8 cellular contexts compared by ENCODE assay signal in the genomic region with DNA sequence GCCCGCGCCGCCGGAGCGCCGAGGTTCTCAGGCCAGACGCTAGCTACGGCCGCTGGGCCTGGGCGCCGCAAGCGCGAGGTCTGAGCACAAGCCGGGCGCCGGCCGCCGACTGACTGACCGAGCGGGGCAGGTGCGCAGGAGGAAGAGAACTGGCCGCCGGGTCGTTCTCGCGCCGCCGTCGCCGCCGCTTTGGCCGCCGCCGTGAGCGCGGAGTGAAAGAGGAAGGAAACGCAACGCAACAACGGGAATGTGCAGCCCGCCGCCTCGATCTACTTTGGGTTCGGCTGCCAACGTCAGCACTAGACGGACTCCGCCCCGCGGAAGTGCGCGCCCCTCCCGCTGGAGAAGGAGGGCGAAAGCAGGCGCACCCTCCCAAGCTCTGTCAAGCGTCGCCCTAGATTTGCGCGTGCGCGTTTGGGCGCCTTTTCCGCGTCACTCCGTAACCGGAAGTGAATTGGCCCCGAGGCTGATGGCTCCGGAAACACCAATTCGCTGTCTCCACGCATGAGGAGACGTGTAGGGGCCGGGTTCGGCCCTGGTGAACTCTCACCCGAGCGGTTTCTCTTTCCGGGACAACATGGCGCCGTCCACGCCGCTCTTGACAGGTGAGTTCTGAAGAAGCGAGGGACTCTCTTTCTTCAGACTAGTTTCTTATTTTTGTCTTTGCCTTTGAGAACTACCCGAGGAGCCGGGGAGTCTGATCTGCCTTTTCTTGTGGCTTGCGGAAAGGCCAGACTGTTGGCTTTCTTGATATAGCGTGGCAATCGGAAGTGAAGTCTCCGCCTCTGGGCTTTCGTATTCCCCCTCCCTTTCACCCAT. TPM values are rescaled to one million over a fixed set of nuclear protein-coding genes. Genes with fewer than 3 reads are reported as not detected.
A peak's percentile ranks its signal among the peaks of the same experiment; 100 is the strongest.
DNase-seq lines count a peak whose midpoint lies in the region; ATAC-seq and TF ChIP-seq lines count a peak whose summit lies in the region.

A gene (plus strand): TSS at position 562 of the 819 bp plus-strand sequence. CDS start 16 bp downstream, at position 578.
A gene (minus strand): TSS at position 271 of the 819 bp plus-strand sequence. CDS start 361 bp downstream, outside the sequence.

- no peaks in the 10 kb centered on the region for H3K9me3 Mint-ChIP-seq in activated naive CD8-positive, alpha-beta T cell treated with anti-CD3 and anti-CD28 coated beads, Interleukin-2, amount 10 ng/mL, durations not matched to agents 7 days and 5 days
- H3K9me3 Mint-ChIP-seq in glutamatergic neuron (ENCODE audit: unreplicated experiment), result peaks cover 11% of the 10 kb centered on the region

- peak within 1 kb of the TSS; percentile 100 for H3K4me3 Mint-ChIP-seq in activated naive CD8-positive, alpha-beta T cell treated with anti-CD3 and anti-CD28 coated beads, Interleukin-2, amount 10 ng/mL, durations not matched to agents 7 days and 5 days
- peak within 1 kb of the TSS; percentile 94 for H3K4me3 Mint-ChIP-seq in glutamatergic neuron (ENCODE audit: unreplicated experiment)

- no peaks in the 10 kb centered on the region for H3K27me3 ChIP-seq in SU-DHL-6 (ENCODE audit: low read length)
- H3K27me3 ChIP-seq in osteoblast (ENCODE audit: insufficient read depth, low read length), result no peaks in the 10 kb centered on the region
- H3K27me3 ChIP-seq in thoracic aorta (replicated peaks; ENCODE audit: insufficient read depth), result no peaks in the 10 kb centered on the region

- peak within 1 kb of the TSS; percentile 97 for H3K9ac ChIP-seq in SU-DHL-6 (ENCODE audit: low read length)

- TF ChIP-seq CTCF in SU-DHL-6 (IDR thresholded peaks at IDR 0.05; ENCODE audit: insufficient read depth, low read length, poor library complexity, severe bottlenecking), result no peak
- TF ChIP-seq CTCF in glutamatergic neuron (IDR thresholded peaks at IDR 0.05; ENCODE audit: partially characterized antibody, unreplicated experiment), result no peak
- TF ChIP-seq CTCF in osteoblast (IDR thresholded peaks at IDR 0.05; ENCODE audit: extremely low read depth, low read depth, low read length), result no peak
- TF ChIP-seq CTCF in thoracic aorta (IDR thresholded peaks at IDR 0.05), result no peak

- no peaks in the 10 kb centered on the region for H3K27me3 Mint-ChIP-seq in activated naive CD8-positive, alpha-beta T cell treated with anti-CD3 and anti-CD28 coated beads, Interleukin-2, amount 10 ng/mL, durations not matched to agents 7 days and 5 days
- H3K27me3 Mint-ChIP-seq in glutamatergic neuron (ENCODE audit: unreplicated experiment), result peaks cover 2% of the 10 kb centered on the region

- H2AFZ ChIP-seq in SU-DHL-6 (ENCODE audit: low read depth, low read length, severe bottlenecking), result peak within 1 kb of the TSS; percentile 59
- peak within 1 kb of the TSS; percentile 91 for H2AFZ ChIP-seq in osteoblast (ENCODE audit: low read length)

- H3K4me3 ChIP-seq in SU-DHL-6 (ENCODE audit: insufficient read depth, low read length, poor library complexity, severe bottlenecking) (peak within 1 kb of the TSS; percentile 94), osteoblast (ENCODE audit: insufficient read depth, low read length) (peak within 1 kb of the TSS; percentile 90), thoracic aorta (peak within 1 kb of the TSS; percentile 98)

- POLR2A ChIA-PET in activated naive CD8-positive, alpha-beta T cell treated with anti-CD3 and anti-CD28 coated beads, Interleukin-2, amount 10 ng/mL, durations not matched to agents 7 days and 5 days (lab: Charles Lee), result interaction anchor here (0.6 to 5.9 kb wide), 21 partner anchors 9 to 1647 kb away, joined by 3 to 85 read pairs (median 4); a partner anchor contains a TSS

- H3K9me3 ChIP-seq in SU-DHL-6 (ENCODE audit: insufficient read depth, low read length) (no peaks in the 10 kb centered on the region), osteoblast (ENCODE audit: low read depth, low read length) (no peaks in the 10 kb centered on the region), thoracic aorta (no peaks in the 10 kb centered on the region)

- H3K4me2 ChIP-seq in SU-DHL-6 (ENCODE audit: low read depth, low read length, poor library complexity, severe bottlenecking) (peak within 1 kb of the TSS; percentile 93), osteoblast (ENCODE audit: insufficient read depth, low read length) (peak within 1 kb of the TSS; percentile 97)

- peaks cover 28% of the 10 kb centered on the region for H3K4me1 ChIP-seq in osteoblast (ENCODE audit: insufficient read depth, low read length)
- peaks cover 34 to 44% of the 10 kb centered on the region in 2 donors for H3K4me1 ChIP-seq in thoracic aorta (ENCODE audit: control insufficient read depth in 1 of 2, low read depth in 2 of 2)

- H3K79me2 ChIP-seq in SU-DHL-6 (ENCODE audit: insufficient read depth, low read length), result peaks cover 79% of the 10 kb centered on the region
- peaks cover 91% of the 10 kb centered on the region for H3K79me2 ChIP-seq in osteoblast (ENCODE audit: insufficient read depth, low read length)

- TF ChIP-seq POLR2A in GM10847 (IDR thresholded peaks at IDR 0.05; ENCODE audit: extremely low read depth, insufficient read length), result peak; percentile 96

- H4K20me1 ChIP-seq in SU-DHL-6 (ENCODE audit: low read depth, low read length), result peaks cover 14% of the 10 kb centered on the region; the same call in 1 of the 2 replicates
- H4K20me1 ChIP-seq in osteoblast (ENCODE audit: insufficient read depth, low read length), result peaks cover 26% of the 10 kb centered on the region

- H3K9me2 ChIP-seq in SU-DHL-6 (replicated peaks; ENCODE audit: insufficient read depth, low read length), result no peaks in the 10 kb centered on the region

- ATAC-seq in HG02678 (IDR thresholded peaks at IDR 0.05; ENCODE audit: unreplicated experiment) (peak; percentile 91), thoracic aorta (ENCODE audit: insufficient number of reproducible peaks, low FRiP score, low read depth) (peak; percentile 96)
- ATAC-seq in activated naive CD8-positive, alpha-beta T cell treated with anti-CD3 and anti-CD28 coated beads, Interleukin-2, amount 10 ng/mL, durations not matched to agents 7 days and 5 days (ENCODE audit: low read depth), result peak; percentile 92

- H3K36me3 ChIP-seq in SU-DHL-6 (ENCODE audit: low read length) (peaks cover 27% of the 10 kb centered on the region), osteoblast (ENCODE audit: insufficient read depth, low read length) (peaks cover 24% of the 10 kb centered on the region), thoracic aorta (peaks cover 8% of the 10 kb centered on the region)

- peak; percentile 100 for DNase-seq in NCI-H128 (lab: John Stamatoyannopoulos, UW; ENCODE audit: unreplicated experiment)
- DNase-seq in activated naive CD8-positive, alpha-beta T cell treated with anti-CD3 and anti-CD28 coated beads, Interleukin-2, amount 10 ng/mL, durations not matched to agents 7 days and 5 days, result peak; percentile 98
- DNase-seq in glutamatergic neuron, result peak; percentile 99
- peak; percentile 95 for DNase-seq in osteoblast (ENCODE audit: insufficient read length, low spot score, missing footprints)
- DNase-seq in thoracic aorta (ENCODE audit: low spot score), result peak; percentile 90

- peak within 1 kb of the TSS; percentile 96 for H3K27ac Mint-ChIP-seq in activated naive CD8-positive, alpha-beta T cell treated with anti-CD3 and anti-CD28 coated beads, Interleukin-2, amount 10 ng/mL, durations not matched to agents 7 days and 5 days
- H3K27ac Mint-ChIP-seq in glutamatergic neuron (ENCODE audit: unreplicated experiment), result peak within 1 kb of the TSS; percentile 97

- H3K4me1 Mint-ChIP-seq in activated naive CD8-positive, alpha-beta T cell treated with anti-CD3 and anti-CD28 coated beads, Interleukin-2, amount 10 ng/mL, durations not matched to agents 7 days and 5 days, result peaks cover 46% of the 10 kb centered on the region
- peaks cover 14% of the 10 kb centered on the region for H3K4me1 Mint-ChIP-seq in glutamatergic neuron (ENCODE audit: low read depth, unreplicated experiment)

- H3K27ac ChIP-seq in SU-DHL-6 (ENCODE audit: low read depth, low read length) (peak within 1 kb of the TSS; percentile 80), osteoblast (ENCODE audit: low read depth, low read length) (peak within 1 kb of the TSS; percentile 98), thoracic aorta (peak within 1 kb of the TSS; percentile 98 to 100)

- H3F3A ChIP-seq in SU-DHL-6 (ENCODE audit: insufficient read depth), result peaks cover 1% of the 10 kb centered on the region; the same call in 1 of the 2 replicates

- H3K36me3 Mint-ChIP-seq in activated naive CD8-positive, alpha-beta T cell treated with anti-CD3 and anti-CD28 coated beads, Interleukin-2, amount 10 ng/mL, durations not matched to agents 7 days and 5 days, result peaks cover 27% of the 10 kb centered on the region
- H3K36me3 Mint-ChIP-seq in glutamatergic neuron (ENCODE audit: unreplicated experiment), result no peaks in the 10 kb centered on the region

RNA-seq across cellular contexts. Expression of the first gene that starts in this region (rescaled TPM):
- 10 to 100 TPM; 82.2 to 84.2 TPM for total RNA-seq in activated naive CD8-positive, alpha-beta T cell treated with anti-CD3 and anti-CD28 coated beads, Interleukin-2, amount 10 ng/mL, durations not matched to agents 7 days and 5 days
- total RNA-seq in glutamatergic neuron (ENCODE audit: unreplicated experiment) (72.3 TPM), osteoblast (230 and 238 TPM in 2 replicates), thoracic aorta (100 to 1,000 TPM; 124 to 173 TPM)

RNA-seq across cellular contexts. Expression of the second gene that starts in this region (rescaled TPM):
- 10 to 100 TPM; 89.4 to 89.8 TPM for total RNA-seq in activated naive CD8-positive, alpha-beta T cell treated with anti-CD3 and anti-CD28 coated beads, Interleukin-2, amount 10 ng/mL, durations not matched to agents 7 days and 5 days
- total RNA-seq in glutamatergic neuron (ENCODE audit: unreplicated experiment) (45.2 TPM), osteoblast (97.5 and 124 TPM in 2 replicates), thoracic aorta (100 to 1,000 TPM; 212 to 239 TPM)

Comparison
In these comparisons a context has a peak if more than half of its experiments do, and no peak if none do; other contexts are left out.
1. Peak in every context shown above with its lines: DNase-seq, ATAC-seq, H3K4me3 ChIP-seq and H3K27ac ChIP-seq.